In the genomic region with DNA sequence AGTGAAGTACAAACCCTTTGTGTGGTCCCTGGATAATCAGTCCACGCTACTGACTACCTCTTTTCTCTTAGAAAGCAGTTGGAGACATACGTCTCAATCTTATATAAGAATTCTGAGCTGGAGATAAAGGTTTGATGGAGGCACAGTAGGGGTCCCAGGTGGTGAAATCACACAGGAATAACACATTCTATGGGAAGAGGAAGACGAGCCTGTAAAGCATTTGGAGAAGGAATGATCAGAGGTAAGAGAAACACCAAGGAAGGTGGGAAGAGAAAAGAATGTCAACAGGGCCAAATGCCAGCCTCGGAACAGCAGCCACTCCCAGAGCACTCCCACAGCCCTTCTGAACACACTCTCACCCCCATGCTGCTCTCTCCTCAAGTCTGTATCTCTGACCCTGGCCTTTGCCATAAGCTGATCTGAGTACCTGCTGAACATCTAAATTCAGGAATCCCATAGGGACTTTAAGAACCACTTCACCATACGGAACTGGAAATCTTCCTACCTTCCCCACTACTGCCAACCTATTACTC, we compare ENCODE assay signal across 2 cellular contexts.
TF ChIP-seq lines count a peak whose summit lies in the region.

No MANE protein-coding gene starts in this region.

TF ChIP-seq in HepG2, 621 proteins besides CTCF, POLR2A, EP300 and RAD21:
- TF ChIP-seq ZNF260 (CRISPR knock-in tag; IDR thresholded peaks at IDR 0.05; ENCODE audit: borderline replicate concordance, low read depth) (no peak), NR2F2 (IDR thresholded peaks at IDR 0.05; ENCODE audit: borderline replicate concordance, low read depth) (no peak), ZSCAN22 (CRISPR knock-in tag; IDR thresholded peaks at IDR 0.05) (no peak), SKI (IDR thresholded peaks at IDR 0.05; ENCODE audit: partially characterized antibody) (no peak), NR2C2 (CRISPR knock-in tag; IDR thresholded peaks at IDR 0.05; ENCODE audit: borderline replicate concordance) (no peak), SCMH1 (CRISPR knock-in tag; IDR thresholded peaks at IDR 0.05; ENCODE audit: borderline replicate concordance) (no peak)
- TF ChIP-seq, protein P1, sequence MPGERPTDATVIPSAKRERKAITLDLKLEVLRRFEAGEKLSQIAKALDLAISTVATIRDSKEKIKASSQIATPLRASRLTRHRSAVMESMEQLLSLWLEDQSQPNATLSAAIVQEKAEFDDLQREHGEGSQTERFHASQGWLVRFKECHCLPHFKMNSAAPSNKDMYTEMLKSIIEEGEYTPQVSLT (CRISPR knock-in tag; IDR thresholded peaks at IDR 0.05; ENCODE audit: borderline replicate concordance, low read depth) = no peak
- TF ChIP-seq, protein P2, sequence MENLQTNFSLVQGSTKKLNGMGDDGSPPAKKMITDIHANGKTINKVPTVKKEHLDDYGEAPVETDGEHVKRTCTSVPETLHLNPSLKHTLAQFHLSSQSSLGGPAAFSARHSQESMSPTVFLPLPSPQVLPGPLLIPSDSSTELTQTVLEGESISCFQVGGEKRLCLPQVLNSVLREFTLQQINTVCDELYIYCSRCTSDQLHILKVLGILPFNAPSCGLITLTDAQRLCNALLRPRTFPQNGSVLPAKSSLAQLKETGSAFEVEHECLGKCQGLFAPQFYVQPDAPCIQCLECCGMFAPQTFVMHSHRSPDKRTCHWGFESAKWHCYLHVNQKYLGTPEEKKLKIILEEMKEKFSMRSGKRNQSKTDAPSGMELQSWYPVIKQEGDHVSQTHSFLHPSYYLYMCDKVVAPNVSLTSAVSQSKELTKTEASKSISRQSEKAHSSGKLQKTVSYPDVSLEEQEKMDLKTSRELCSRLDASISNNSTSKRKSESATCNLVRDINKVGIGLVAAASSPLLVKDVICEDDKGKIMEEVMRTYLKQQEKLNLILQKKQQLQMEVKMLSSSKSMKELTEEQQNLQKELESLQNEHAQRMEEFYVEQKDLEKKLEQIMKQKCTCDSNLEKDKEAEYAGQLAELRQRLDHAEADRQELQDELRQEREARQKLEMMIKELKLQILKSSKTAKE (CRISPR knock-in tag; IDR thresholded peaks at IDR 0.05; ENCODE audit: borderline replicate concordance) = no peak

TF ChIP-seq in IMR-90, 13 proteins besides CTCF, POLR2A, EP300 and RAD21:
- TF ChIP-seq SMC3 (IDR thresholded peaks at IDR 0.05; ENCODE audit: low read depth, low read length) (no peak), CEBPB (IDR thresholded peaks at IDR 0.05; ENCODE audit: low read depth, low read length) (no peak), FOS (IDR thresholded peaks at IDR 0.05; ENCODE audit: low read depth, low read length) (no peak), RCOR1 (IDR thresholded peaks at IDR 0.05; ENCODE audit: insufficient replicate concordance, low read length) (no peak), RFX5 (IDR thresholded peaks at IDR 0.05; ENCODE audit: low read depth, low read length) (no peak), MAZ (IDR thresholded peaks at IDR 0.05; ENCODE audit: borderline replicate concordance, low read depth, low read length) (no peak), MAFK (IDR thresholded peaks at IDR 0.05; ENCODE audit: low read depth, low read length) (no peak)
- TF ChIP-seq, protein P3, sequence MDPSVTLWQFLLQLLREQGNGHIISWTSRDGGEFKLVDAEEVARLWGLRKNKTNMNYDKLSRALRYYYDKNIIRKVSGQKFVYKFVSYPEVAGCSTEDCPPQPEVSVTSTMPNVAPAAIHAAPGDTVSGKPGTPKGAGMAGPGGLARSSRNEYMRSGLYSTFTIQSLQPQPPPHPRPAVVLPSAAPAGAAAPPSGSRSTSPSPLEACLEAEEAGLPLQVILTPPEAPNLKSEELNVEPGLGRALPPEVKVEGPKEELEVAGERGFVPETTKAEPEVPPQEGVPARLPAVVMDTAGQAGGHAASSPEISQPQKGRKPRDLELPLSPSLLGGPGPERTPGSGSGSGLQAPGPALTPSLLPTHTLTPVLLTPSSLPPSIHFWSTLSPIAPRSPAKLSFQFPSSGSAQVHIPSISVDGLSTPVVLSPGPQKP (IDR thresholded peaks at IDR 0.05; ENCODE audit: borderline replicate concordance, low read depth, low read length) = no peak
